Comparison of ENCODE assay signal across 9 cellular contexts in the genomic region with DNA sequence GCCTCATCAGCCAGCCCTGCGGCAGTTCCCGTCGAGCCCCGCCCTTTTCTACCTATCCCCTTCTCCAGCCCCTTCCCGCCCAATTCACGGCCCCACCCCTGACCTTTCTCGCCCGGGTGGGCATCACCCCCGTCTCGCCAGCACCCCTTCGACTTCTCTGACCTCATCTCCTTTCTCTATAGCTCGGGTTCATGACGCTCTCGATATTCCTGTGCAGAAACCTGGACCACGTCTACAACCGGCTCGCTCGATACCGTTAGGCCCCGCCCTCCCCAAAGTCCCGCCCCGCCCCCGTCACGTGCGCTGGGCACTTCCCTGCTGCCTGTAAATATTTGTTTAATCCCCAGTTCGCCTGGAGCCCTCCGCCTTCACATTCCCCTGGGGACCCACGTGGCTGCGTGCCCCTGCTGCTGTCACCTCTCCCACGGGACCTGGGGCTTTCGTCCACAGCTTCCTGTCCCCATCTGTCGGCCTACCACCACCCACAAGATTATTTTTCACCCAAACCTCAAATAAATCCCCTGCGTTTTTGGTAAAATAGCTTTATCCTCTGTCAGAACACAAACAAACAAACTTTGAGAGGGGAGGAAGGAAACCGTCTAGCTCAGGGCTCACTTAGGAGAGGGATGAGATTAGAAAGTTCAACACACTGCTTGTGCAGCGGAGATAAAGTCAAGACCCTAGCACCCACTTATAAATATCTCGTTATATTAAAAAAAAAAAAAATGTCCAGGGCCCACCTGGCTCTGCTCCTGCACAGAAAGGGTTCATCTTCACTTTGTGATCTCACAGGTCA. TPM values are rescaled to one million over a fixed set of nuclear protein-coding genes. Genes with fewer than 3 reads are reported as not detected.
DNase-seq lines count a peak whose midpoint lies in the region; ATAC-seq and TF ChIP-seq lines count a peak whose summit lies in the region.
"Had no signal": no experiment of that assay in that cellular context is flagged by ENCODE, and none has a peak within 500 bp of the region (broad histone marks: within the 10 kb centered on the region; RNA-seq: fewer than 3 reads in every experiment).

No MANE protein-coding gene starts in this region.

- 0 out of 2 replicates have a peak, but pooled peaks cover 5% of the 10 kb centered on the region for H3F3A ChIP-seq in Loucy (ENCODE audit: low read depth)

- 9% methylated on average over 36 of the region's 36 CpGs for WGBS in liver

- intact Hi-C loops in upper lobe of right lung (cut with DNase I): no loop called here

- no peak overlapping the region for H3K4me3 Mint-ChIP-seq in HFFc6

- no peaks in the 10 kb centered on the region for H3K9me3 ChIP-seq in Loucy (ENCODE audit: insufficient read depth, low read depth, low read length)
- no peaks in the 10 kb centered on the region for H3K9me3 ChIP-seq in liver (ENCODE audit: control insufficient read depth in 4 of 4, low read length in 3 of 4)
- no peaks in the 10 kb centered on the region for H3K9me3 ChIP-seq in upper lobe of right lung

- TF ChIP-seq RAD21 in liver (IDR thresholded peaks at IDR 0.05): no peak

- no peak overlapping the region for H3K9ac ChIP-seq in Loucy (ENCODE audit: low read depth, low read length, poor library complexity, severe bottlenecking)
- H3K9ac ChIP-seq in liver (ENCODE audit: low read depth in 1 of 2, low read length in 2 of 2): peak overlapping the region in 1 of 2 donors; percentile 51

- no peak overlapping the region for H2AFZ ChIP-seq in Loucy (ENCODE audit: low read length)

- ATAC-seq in GM21737 (IDR thresholded peaks at IDR 0.05; ENCODE audit: unreplicated experiment): peak; percentile 58
- peak; percentile 56 for ATAC-seq in upper lobe of right lung

- H3K36me3 ChIP-seq in Loucy (ENCODE audit: insufficient read depth, low read length): no peaks in the 10 kb centered on the region
- peaks cover 0 to 5% (median 2%) of the 10 kb centered on the region in 4 donors for H3K36me3 ChIP-seq in liver (ENCODE audit: control insufficient read depth in 4 of 4, insufficient read depth in 3 of 4, low read depth in 1 of 4, low read length in 3 of 4)
- peaks cover 38% of the 10 kb centered on the region for H3K36me3 ChIP-seq in upper lobe of right lung

- H3K27ac Mint-ChIP-seq in HFFc6: no peak overlapping the region

- H3K27me3 Mint-ChIP-seq in HFFc6 (ENCODE audit: insufficient read depth): peaks cover 11% of the 10 kb centered on the region

- peak overlapping the region; percentile 61 for H3K4me2 ChIP-seq in Loucy (ENCODE audit: low read depth, low read length, poor library complexity, severe bottlenecking)

- peaks cover 20% of the 10 kb centered on the region for H3K4me1 ChIP-seq in Loucy (ENCODE audit: insufficient read depth, low read length, poor library complexity, severe bottlenecking)
- peaks cover 2 to 24% (median 11%) of the 10 kb centered on the region in 4 donors for H3K4me1 ChIP-seq in liver (ENCODE audit: control insufficient read depth in 4 of 4, insufficient read depth in 4 of 4, low read length in 3 of 4)
- no peaks in the 10 kb centered on the region for H3K4me1 ChIP-seq in upper lobe of right lung

- no peaks in the 10 kb centered on the region for H3K9me2 ChIP-seq in Loucy (replicated peaks; ENCODE audit: low read depth, low read length)

- no peaks in the 10 kb centered on the region for H4K20me1 ChIP-seq in Loucy (ENCODE audit: insufficient read depth, low read length, poor library complexity, severe bottlenecking)

- H3K27me3 ChIP-seq in Loucy (ENCODE audit: insufficient read depth, low read length, poor library complexity, severe bottlenecking): no peaks in the 10 kb centered on the region
- no peaks in the 10 kb centered on the region for H3K27me3 ChIP-seq in liver (ENCODE audit: control insufficient read depth in 4 of 4, insufficient read depth in 4 of 4, low read length in 3 of 4)
- no peaks in the 10 kb centered on the region for H3K27me3 ChIP-seq in upper lobe of right lung

- H3K4me1 Mint-ChIP-seq in HFFc6 (ENCODE audit: low read depth): no peaks in the 10 kb centered on the region

- H3K9me3 Mint-ChIP-seq in HFFc6: no peaks in the 10 kb centered on the region

- peaks cover 13% of the 10 kb centered on the region; the same call in 1 of the 2 replicates for H3K79me2 ChIP-seq in Loucy (ENCODE audit: insufficient read depth, low read length)

- peak overlapping the region; percentile 16 for H3K4me3 ChIP-seq in GM12875 (ENCODE audit: low read depth, low read length)
- peak overlapping the region; percentile 35 for H3K4me3 ChIP-seq in Loucy (ENCODE audit: low read length, poor library complexity, severe bottlenecking)
- peak overlapping the region; percentile 47 to 61 (median 53) for H3K4me3 ChIP-seq in liver (ENCODE audit: low read depth in 1 of 3, low read length in 3 of 3)
- peak overlapping the region; percentile 54 for H3K4me3 ChIP-seq in upper lobe of right lung

- DNase-seq in astrocyte of the hippocampus (ENCODE audit: low read depth, low spot score) (peak; percentile 26), upper lobe of right lung (peak; percentile 85), SKM-1 treated with dmso at 0.1 percent for 144 hours (lab: John Stamatoyannopoulos, UW; ENCODE audit: unreplicated experiment) (no peak), HFFc6 (no peak)

- H3K27ac ChIP-seq in liver (ENCODE audit: low read depth in 1 of 2, low read length in 2 of 2) (peak overlapping the region; percentile 88 to 95), upper lobe of right lung (peak overlapping the region; percentile 84)

- peaks cover 24% of the 10 kb centered on the region for H3K36me3 Mint-ChIP-seq in HFFc6 (ENCODE audit: low read depth)

- no peak for TF ChIP-seq CTCF in GM12875 (IDR thresholded peaks at IDR 0.05; ENCODE audit: borderline replicate concordance, insufficient read depth, low read depth, low read length)
- TF ChIP-seq CTCF in Loucy (conservative IDR thresholded peaks at IDR 0.05; ENCODE audit: low read length): no peak
- no peak for TF ChIP-seq CTCF in liver (IDR thresholded peaks at IDR 0.05; ENCODE audit: low read depth, low read length, missing input control)
- TF ChIP-seq CTCF in upper lobe of right lung (IDR thresholded peaks at IDR 0.05): no peak
- TF ChIP-seq CTCF in HFFc6 (IDR thresholded peaks at IDR 0.05): no peak

TF ChIP-seq in liver, 16 proteins besides CTCF, POLR2A, EP300 and RAD21:
- no peak for TF ChIP-seq NR2F2 (IDR thresholded peaks at IDR 0.05)
- TF ChIP-seq, protein P1, sequence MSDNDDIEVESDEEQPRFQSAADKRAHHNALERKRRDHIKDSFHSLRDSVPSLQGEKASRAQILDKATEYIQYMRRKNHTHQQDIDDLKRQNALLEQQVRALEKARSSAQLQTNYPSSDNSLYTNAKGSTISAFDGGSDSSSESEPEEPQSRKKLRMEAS (IDR thresholded peaks at IDR 0.05): peak; percentile 50

RNA-seq across cellular contexts. Expression of a gene that starts 5.1 kb away (rescaled TPM):
- total RNA-seq in liver (1 to 10 TPM; 2.9 to 9.6 TPM), upper lobe of right lung (101 TPM)
- 1 to 10 TPM; 3.7 to 4.1 TPM for polyA plus RNA-seq in liver
- total RNA-seq in HFFc6 (2021; fragmentation: NEBNext Ultra II Directional; extraction: Animal tissue kit (Norgen Biotek cat#: 25700)): not detected

RNA-seq across cellular contexts. Expression of a gene that starts 15.3 kb away (rescaled TPM):
- total RNA-seq in liver (1 to 10 TPM in 1 of 2 donors, under 1 TPM in 1; 0.19 to 1.2 TPM), upper lobe of right lung (4.5 TPM)
- 1 to 10 TPM; 1.8 to 2.7 TPM for polyA plus RNA-seq in liver
- total RNA-seq in HFFc6 (2021; fragmentation: NEBNext Ultra II Directional; extraction: Animal tissue kit (Norgen Biotek cat#: 25700)): under 1 TPM in 5 of 6 experiments, not detected in 1; 0.26 to 0.53 (median 0.40) TPM

RNA-seq across cellular contexts. Expression of a gene that starts 21.9 kb away (rescaled TPM):
- total RNA-seq in liver (1 to 10 TPM; 3.3 to 8.1 TPM), upper lobe of right lung (36.4 TPM)
- 1 to 10 TPM; 3.6 to 5.2 TPM for polyA plus RNA-seq in liver
- 10 to 100 TPM; 16.5 to 23.1 (median 20.8) TPM for total RNA-seq in HFFc6 (2021; fragmentation: NEBNext Ultra II Directional; extraction: Animal tissue kit (Norgen Biotek cat#: 25700))
- total RNA-seq: T-helper 2 cell treated with Interferon-gamma antibody and Interleukin-4, amounts not matched to agents 100 ng/mL and 5 ng/mL, for 36 hours had no signal

RNA-seq across cellular contexts. Expression of a gene that starts 23.4 kb away (rescaled TPM):
- total RNA-seq in liver (under 1 TPM in 1 of 2 donors, not detected in 1; 0.14 TPM), upper lobe of right lung (not detected)
- under 1 TPM in 1 of 2 donors, not detected in 1; 0.16 TPM for polyA plus RNA-seq in liver
- total RNA-seq in HFFc6 (2021; fragmentation: NEBNext Ultra II Directional; extraction: Animal tissue kit (Norgen Biotek cat#: 25700)): not detected
- total RNA-seq: T-helper 2 cell treated with Interferon-gamma antibody and Interleukin-4, amounts not matched to agents 100 ng/mL and 5 ng/mL, for 36 hours had no signal

RNA-seq across cellular contexts. Expression of a gene that starts 47.8 kb away (rescaled TPM):
- total RNA-seq in liver (not detected), upper lobe of right lung (2.2 TPM)
- not detected for polyA plus RNA-seq in liver
- not detected for total RNA-seq in HFFc6 (2021; fragmentation: NEBNext Ultra II Directional; extraction: Animal tissue kit (Norgen Biotek cat#: 25700))

Comparison
In these comparisons a context has a peak if more than half of its experiments do, and no peak if none do; other contexts are left out.
1. DNase-seq: peak in astrocyte of the hippocampus (single experiment) and upper lobe of right lung (single experiment); none in SKM-1 treated with dmso at 0.1 percent for 144 hours (single experiment) and HFFc6 (single experiment).
2. Peak in every context shown above with its lines, with median percentiles within 50 percentile points of each other: H3K4me3 ChIP-seq.